Comparison of ENCODE assay signal across 14 cellular contexts in genomic region chr22:19398680-19399079, GRCh38. TPM values are rescaled to one million over a fixed set of nuclear protein-coding genes. Genes with fewer than 3 reads are reported as not detected.
DNase-seq lines count a peak whose midpoint lies in the region; TF ChIP-seq lines count a peak whose summit lies in the region.
"Had no signal": no experiment of that assay in that cellular context is flagged by ENCODE, and none has a peak within 500 bp of the region (broad histone marks: within the 10 kb centered on the region; RNA-seq: fewer than 3 reads in every experiment).

No MANE protein-coding gene starts in this region.

- peaks cover 15 to 22% of the 10 kb centered on the region in 2 donors for H3K4me1 Mint-ChIP-seq in immature natural killer cell
- H3K4me1 Mint-ChIP-seq in activated T-helper 2 cell treated with anti-CD3 and anti-CD28 coated beads, Interferon-gamma antibody, Interleukin-2, Interleukin-4, amounts not matched to agents 10 μg/mL and 5 μg/mL and 100 μg/mL, durations not matched to agents 14 hours and 24 hours and 36 hours (ENCODE audit: low read depth), result no peaks in the 10 kb centered on the region

- peak overlapping the region in 5 of 6 donors; percentile 55 to 72 (median 58) for H3K27ac Mint-ChIP-seq in immature natural killer cell
- no peak overlapping the region for H3K27ac Mint-ChIP-seq in activated T-helper 2 cell treated with anti-CD3 and anti-CD28 coated beads, Interferon-gamma antibody, Interleukin-2, Interleukin-4, amounts not matched to agents 10 μg/mL and 5 μg/mL and 100 μg/mL, durations not matched to agents 14 hours and 24 hours and 36 hours
- H3K27ac Mint-ChIP-seq: CD4-positive, alpha-beta memory T cell had no signal

- TF ChIP-seq CTCF in cardiac muscle cell (IDR thresholded peaks at IDR 0.05; ENCODE audit: low read depth, low read length) (no peak), left ventricle myocardium inferior (IDR thresholded peaks at IDR 0.05; ENCODE audit: borderline replicate concordance) (no peak), tibial artery (IDR thresholded peaks at IDR 0.05) (no peak)

- H3K27me3 ChIP-seq in cardiac muscle cell, result no peaks in the 10 kb centered on the region
- H3K27me3 ChIP-seq in left ventricle myocardium inferior (ENCODE audit: low read depth), result no peaks in the 10 kb centered on the region
- no peaks in the 10 kb centered on the region for H3K27me3 ChIP-seq in tibial artery
- H3K27me3 ChIP-seq: BE2C had no signal

- H3K4me1 ChIP-seq in cardiac muscle cell (ENCODE audit: low read depth) (peaks cover 19% of the 10 kb centered on the region), left ventricle myocardium inferior (peaks cover 12% of the 10 kb centered on the region), tibial artery (no peaks in the 10 kb centered on the region)
- H3K4me1 ChIP-seq: BE2C had no signal

- H3K27ac ChIP-seq in cardiac muscle cell (peak overlapping the region; percentile 97), left ventricle myocardium inferior (replicated peaks) (no peak overlapping the region), KOPT-K1 (ENCODE audit: low read depth, low read length, poor library complexity, severe bottlenecking) (peak overlapping the region; percentile 3), tibial artery (no peak overlapping the region)
- H3K27ac ChIP-seq: C4-2B had no signal

- intact Hi-C loops in left ventricle myocardium inferior (cut with micrococcal nuclease), result no loop called here
- intact Hi-C loops in tibial artery (cut with DNase I; ENCODE audit: low total_unique reads), result no loop called here
- intact Hi-C loops in activated T-helper 2 cell treated with anti-CD3 and anti-CD28 coated beads, Interferon-gamma antibody, Interleukin-2, Interleukin-4, amounts not matched to agents 10 μg/mL and 5 μg/mL and 100 μg/mL, durations not matched to agents 14 hours and 24 hours and 36 hours (cut with micrococcal nuclease), result no loop called here

- H3K36me3 ChIP-seq in cardiac muscle cell, result peaks cover 23% of the 10 kb centered on the region
- H3K36me3 ChIP-seq in left ventricle myocardium inferior, result peaks cover 68% of the 10 kb centered on the region
- H3K36me3 ChIP-seq in KOPT-K1 (ENCODE audit: insufficient read depth, low read length), result peaks cover 99% of the 10 kb centered on the region
- H3K36me3 ChIP-seq in tibial artery, result peaks cover 36 to 75% (median 71%) of the 10 kb centered on the region in 3 donors

- DNase-seq in cardiac muscle cell (ENCODE audit: low read depth in 1 of 2, low spot score in 1 of 2), result no peak
- DNase-seq in left ventricle myocardium inferior, result no peak
- no peak for DNase-seq in immature natural killer cell
- DNase-seq in tibial artery, result no peak
- DNase-seq in activated T-helper 2 cell treated with anti-CD3 and anti-CD28 coated beads, Interferon-gamma antibody, Interleukin-2, Interleukin-4, amounts not matched to agents 10 μg/mL and 5 μg/mL and 100 μg/mL, durations not matched to agents 14 hours and 24 hours and 36 hours (ENCODE audit: low spot score), result no peak
- no peak for DNase-seq in AG20443 (ENCODE audit: low spot score)
- DNase-seq: BE2C; CD4-positive, alpha-beta memory T cell; COR-L47; DMS153; GF-D8; HCEC 1CT had no signal

- peaks cover 8 to 39% (median 28%) of the 10 kb centered on the region in 3 donors for H3K36me3 Mint-ChIP-seq in immature natural killer cell
- H3K36me3 Mint-ChIP-seq in activated T-helper 2 cell treated with anti-CD3 and anti-CD28 coated beads, Interferon-gamma antibody, Interleukin-2, Interleukin-4, amounts not matched to agents 10 μg/mL and 5 μg/mL and 100 μg/mL, durations not matched to agents 14 hours and 24 hours and 36 hours (ENCODE audit: low read depth), result peaks cover 58% of the 10 kb centered on the region

- H3K4me3 Mint-ChIP-seq in immature natural killer cell, result no peak overlapping the region
- H3K4me3 Mint-ChIP-seq in activated T-helper 2 cell treated with anti-CD3 and anti-CD28 coated beads, Interferon-gamma antibody, Interleukin-2, Interleukin-4, amounts not matched to agents 10 μg/mL and 5 μg/mL and 100 μg/mL, durations not matched to agents 14 hours and 24 hours and 36 hours (ENCODE audit: low read depth), result no peak overlapping the region
- H3K4me3 Mint-ChIP-seq: CD4-positive, alpha-beta memory T cell had no signal

- H3K9me3 ChIP-seq in cardiac muscle cell (ENCODE audit: low read depth) (no peaks in the 10 kb centered on the region), left ventricle myocardium inferior (replicated peaks) (no peaks in the 10 kb centered on the region), KOPT-K1 (ENCODE audit: insufficient read depth, low read length, poor library complexity, severe bottlenecking) (no peaks in the 10 kb centered on the region), tibial artery (no peaks in the 10 kb centered on the region)
- H3K9me3 ChIP-seq: BE2C had no signal

- H3K4me3 ChIP-seq in cardiac muscle cell (no peak overlapping the region), left ventricle myocardium inferior (no peak overlapping the region), tibial artery (no peak overlapping the region)

- H3K27me3 Mint-ChIP-seq in immature natural killer cell (ENCODE audit: low read depth in 3 of 3), result peaks cover 0 to 3% (median 0%) of the 10 kb centered on the region in 3 donors
- no peaks in the 10 kb centered on the region for H3K27me3 Mint-ChIP-seq in activated T-helper 2 cell treated with anti-CD3 and anti-CD28 coated beads, Interferon-gamma antibody, Interleukin-2, Interleukin-4, amounts not matched to agents 10 μg/mL and 5 μg/mL and 100 μg/mL, durations not matched to agents 14 hours and 24 hours and 36 hours (ENCODE audit: low read depth)
- H3K27me3 Mint-ChIP-seq: CD4-positive, alpha-beta memory T cell had no signal

- no peaks in the 10 kb centered on the region for H3K9me3 Mint-ChIP-seq in immature natural killer cell
- no peaks in the 10 kb centered on the region for H3K9me3 Mint-ChIP-seq in activated T-helper 2 cell treated with anti-CD3 and anti-CD28 coated beads, Interferon-gamma antibody, Interleukin-2, Interleukin-4, amounts not matched to agents 10 μg/mL and 5 μg/mL and 100 μg/mL, durations not matched to agents 14 hours and 24 hours and 36 hours
- H3K9me3 Mint-ChIP-seq: CD4-positive, alpha-beta memory T cell had no signal

RNA-seq across cellular contexts. Expression of gene HIRA, which starts 32.9 kb away (rescaled TPM):
- 29.7 and 36.9 TPM in 2 replicates for total RNA-seq in cardiac muscle cell
- 17.1 and 35.9 TPM in 2 replicates for polyA plus RNA-seq in cardiac muscle cell
- 18.1 TPM for total RNA-seq in left ventricle myocardium inferior
- polyA plus RNA-seq in immature natural killer cell, result 10 to 100 TPM in 1 of 3 donors, 1 to 10 TPM in 2; 4.3 to 11.5 (median 5.2) TPM
- total RNA-seq in activated T-helper 2 cell treated with anti-CD3 and anti-CD28 coated beads, Interferon-gamma antibody, Interleukin-2, Interleukin-4, amounts not matched to agents 10 μg/mL and 5 μg/mL and 100 μg/mL, durations not matched to agents 14 hours and 24 hours and 36 hours, result 36.0 and 36.1 TPM in 2 replicates

RNA-seq across cellular contexts. Expression of gene MRPL40, which starts 33.7 kb away (rescaled TPM):
- total RNA-seq in cardiac muscle cell (38.7 and 43.7 TPM in 2 replicates), left ventricle myocardium inferior (57.2 TPM)
- polyA plus RNA-seq in cardiac muscle cell (82.9 and 91.3 TPM in 2 replicates), immature natural killer cell (10 to 100 TPM; 64.7 to 85.1 (median 77.9) TPM)
- 32.2 and 34.8 TPM in 2 replicates for total RNA-seq in activated T-helper 2 cell treated with anti-CD3 and anti-CD28 coated beads, Interferon-gamma antibody, Interleukin-2, Interleukin-4, amounts not matched to agents 10 μg/mL and 5 μg/mL and 100 μg/mL, durations not matched to agents 14 hours and 24 hours and 36 hours

RNA-seq across cellular contexts. Expression of gene C22orf39, which starts 48.8 kb away (rescaled TPM):
- 102 and 146 TPM in 2 replicates for total RNA-seq in cardiac muscle cell
- 117 and 133 TPM in 2 replicates for polyA plus RNA-seq in cardiac muscle cell
- 76.2 TPM for total RNA-seq in left ventricle myocardium inferior
- 10 to 100 TPM; 67.8 to 75.5 (median 71.0) TPM for polyA plus RNA-seq in immature natural killer cell
- total RNA-seq in activated T-helper 2 cell treated with anti-CD3 and anti-CD28 coated beads, Interferon-gamma antibody, Interleukin-2, Interleukin-4, amounts not matched to agents 10 μg/mL and 5 μg/mL and 100 μg/mL, durations not matched to agents 14 hours and 24 hours and 36 hours, result 26.2 and 26.9 TPM in 2 replicates

Comparison
In these comparisons a context has a peak if more than half of its experiments do, and no peak if none do; other contexts are left out.
1. H3K27ac ChIP-seq: peak in cardiac muscle cell (single experiment) and KOPT-K1 (single experiment); none in left ventricle myocardium inferior (single experiment) and tibial artery (0 of 2).